1 cellular context compared by ENCODE assay signal in the genomic region with DNA sequence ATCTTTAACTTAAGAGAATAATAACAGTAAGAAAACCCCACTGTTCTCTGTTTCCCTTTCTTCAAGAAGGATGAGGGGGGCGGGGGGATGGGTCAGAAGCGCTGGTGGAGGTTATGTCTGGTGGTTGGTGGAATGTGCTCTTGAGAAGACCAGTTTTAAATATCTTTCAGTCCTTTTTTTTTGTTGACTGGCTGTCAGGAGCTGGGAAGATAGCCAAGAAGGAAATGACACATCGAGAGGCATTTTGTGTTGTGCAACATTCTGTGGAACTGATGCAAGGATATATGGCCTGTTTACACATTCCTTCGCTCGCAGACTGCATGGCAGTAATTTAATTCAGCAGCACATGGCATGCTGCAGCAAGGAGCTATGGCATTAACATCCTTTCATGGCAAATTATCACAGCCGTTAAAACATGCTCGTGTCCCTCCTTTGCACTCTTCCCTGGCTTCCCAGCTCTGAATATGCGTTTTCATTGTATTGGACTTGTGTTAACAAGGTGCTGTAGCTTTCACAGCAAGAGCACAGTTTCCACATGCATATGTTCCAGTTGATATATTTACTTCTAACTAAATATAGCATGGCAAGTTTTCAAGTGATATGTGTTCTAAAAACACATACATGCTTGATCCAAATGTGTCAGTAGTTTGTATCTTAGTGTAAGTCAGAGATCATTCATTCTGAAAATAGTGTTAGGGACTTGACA.
A peak's percentile ranks its signal among the peaks of the same experiment; 100 is the strongest.
TF ChIP-seq lines count a peak whose summit lies in the region.

No MANE protein-coding gene starts in this region.

TF ChIP-seq in HepG2, 621 proteins besides CTCF, POLR2A, EP300 and RAD21 (continued from another document and continues in another):
- TF ChIP-seq, protein P1, sequence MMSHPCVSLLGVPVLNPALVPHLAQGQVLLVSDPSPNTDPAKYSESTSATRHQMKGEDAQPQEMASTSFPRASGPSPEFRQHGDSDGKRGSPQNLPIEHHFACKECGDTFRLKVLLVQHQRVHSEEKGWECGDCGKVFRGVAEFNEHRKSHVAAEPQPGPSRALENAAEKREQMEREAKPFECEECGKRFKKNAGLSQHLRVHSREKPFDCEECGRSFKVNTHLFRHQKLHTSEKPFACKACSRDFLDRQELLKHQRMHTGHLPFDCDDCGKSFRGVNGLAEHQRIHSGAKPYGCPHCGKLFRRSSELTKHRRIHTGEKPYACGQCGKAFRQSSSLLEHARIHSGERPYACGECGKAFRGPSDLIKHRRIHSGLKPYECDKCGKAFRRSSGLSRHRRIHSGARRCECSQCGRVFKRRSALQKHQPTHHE (CRISPR knock-in tag; IDR thresholded peaks at IDR 0.05; ENCODE audit: borderline replicate concordance) = peak; percentile 57; the same call in 1 of the 2 replicates
- TF ChIP-seq MTA1 (CRISPR knock-in tag; IDR thresholded peaks at IDR 0.05; ENCODE audit: borderline replicate concordance) (no peak; the same call in 1 of the 2 replicates), SNAPC2 (CRISPR knock-in tag; IDR thresholded peaks at IDR 0.05) (peak; percentile 57; the same call in 1 of the 2 replicates), PRMT3 (CRISPR knock-in tag; IDR thresholded peaks at IDR 0.05; ENCODE audit: borderline replicate concordance, low read depth) (no peak), CEBPG (CRISPR knock-in tag; IDR thresholded peaks at IDR 0.05) (peak; percentile 100), ADNP (CRISPR knock-in tag; IDR thresholded peaks at IDR 0.05) (no peak), TSC22D2 (CRISPR knock-in tag; IDR thresholded peaks at IDR 0.05; ENCODE audit: borderline replicate concordance) (peak; percentile 68), ZNF282 (IDR thresholded peaks at IDR 0.05; ENCODE audit: partially characterized antibody) (no peak), ZEB1 (IDR thresholded peaks at IDR 0.05; ENCODE audit: insufficient replicate concordance, low read depth) (peak; percentile 48), ZFP1 (CRISPR knock-in tag; IDR thresholded peaks at IDR 0.05) (peak; percentile 96), ETV6 (CRISPR knock-in tag; conservative IDR thresholded peaks at IDR 0.05) (0 out of 2 replicates have a peak, but pooled peaks have one; percentile 81), ZNF562 (CRISPR knock-in tag; IDR thresholded peaks at IDR 0.05; ENCODE audit: borderline replicate concordance) (no peak), ZNF317 (CRISPR knock-in tag; IDR thresholded peaks at IDR 0.05) (peak; percentile 84), ZNF644 (CRISPR knock-in tag; IDR thresholded peaks at IDR 0.05; ENCODE audit: low read depth) (peak; percentile 92), ZC3H13 (CRISPR knock-in tag; IDR thresholded peaks at IDR 0.05) (no peak), NFE2L2 (IDR thresholded peaks at IDR 0.05; ENCODE audit: low read length) (no peak), CREM (IDR thresholded peaks at IDR 0.05) (peak; percentile 67), CREM (CRISPR knock-in tag; IDR thresholded peaks at IDR 0.05) (no peak), FOXK2 (IDR thresholded peaks at IDR 0.05) (peak; percentile 90), SKI (IDR thresholded peaks at IDR 0.05; ENCODE audit: partially characterized antibody) (peak; percentile 79), MEIS2 (CRISPR knock-in tag; IDR thresholded peaks at IDR 0.05) (peak; percentile 100), GATAD2A (CRISPR knock-in tag; IDR thresholded peaks at IDR 0.05) (peak; percentile 99), MIER2 (CRISPR knock-in tag; IDR thresholded peaks at IDR 0.05) (peak; percentile 89), MED1 (CRISPR knock-in tag; IDR thresholded peaks at IDR 0.05) (peak; percentile 95)
- TF ChIP-seq, protein P2, sequence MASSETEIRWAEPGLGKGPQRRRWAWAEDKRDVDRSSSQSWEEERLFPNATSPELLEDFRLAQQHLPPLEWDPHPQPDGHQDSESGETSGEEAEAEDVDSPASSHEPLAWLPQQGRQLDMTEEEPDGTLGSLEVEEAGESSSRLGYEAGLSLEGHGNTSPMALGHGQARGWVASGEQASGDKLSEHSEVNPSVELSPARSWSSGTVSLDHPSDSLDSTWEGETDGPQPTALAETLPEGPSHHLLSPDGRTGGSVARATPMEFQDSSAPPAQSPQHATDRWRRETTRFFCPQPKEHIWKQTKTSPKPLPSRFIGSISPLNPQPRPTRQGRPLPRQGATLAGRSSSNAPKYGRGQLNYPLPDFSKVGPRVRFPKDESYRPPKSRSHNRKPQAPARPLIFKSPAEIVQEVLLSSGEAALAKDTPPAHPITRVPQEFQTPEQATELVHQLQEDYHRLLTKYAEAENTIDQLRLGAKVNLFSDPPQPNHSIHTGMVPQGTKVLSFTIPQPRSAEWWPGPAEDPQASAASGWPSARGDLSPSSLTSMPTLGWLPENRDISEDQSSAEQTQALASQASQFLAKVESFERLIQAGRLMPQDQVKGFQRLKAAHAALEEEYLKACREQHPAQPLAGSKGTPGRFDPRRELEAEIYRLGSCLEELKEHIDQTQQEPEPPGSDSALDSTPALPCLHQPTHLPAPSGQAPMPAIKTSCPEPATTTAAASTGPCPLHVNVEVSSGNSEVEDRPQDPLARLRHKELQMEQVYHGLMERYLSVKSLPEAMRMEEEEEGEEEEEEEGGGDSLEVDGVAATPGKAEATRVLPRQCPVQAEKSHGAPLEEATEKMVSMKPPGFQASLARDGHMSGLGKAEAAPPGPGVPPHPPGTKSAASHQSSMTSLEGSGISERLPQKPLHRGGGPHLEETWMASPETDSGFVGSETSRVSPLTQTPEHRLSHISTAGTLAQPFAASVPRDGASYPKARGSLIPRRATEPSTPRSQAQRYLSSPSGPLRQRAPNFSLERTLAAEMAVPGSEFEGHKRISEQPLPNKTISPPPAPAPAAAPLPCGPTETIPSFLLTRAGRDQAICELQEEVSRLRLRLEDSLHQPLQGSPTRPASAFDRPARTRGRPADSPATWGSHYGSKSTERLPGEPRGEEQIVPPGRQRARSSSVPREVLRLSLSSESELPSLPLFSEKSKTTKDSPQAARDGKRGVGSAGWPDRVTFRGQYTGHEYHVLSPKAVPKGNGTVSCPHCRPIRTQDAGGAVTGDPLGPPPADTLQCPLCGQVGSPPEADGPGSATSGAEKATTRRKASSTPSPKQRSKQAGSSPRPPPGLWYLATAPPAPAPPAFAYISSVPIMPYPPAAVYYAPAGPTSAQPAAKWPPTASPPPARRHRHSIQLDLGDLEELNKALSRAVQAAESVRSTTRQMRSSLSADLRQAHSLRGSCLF (CRISPR knock-in tag; IDR thresholded peaks at IDR 0.05; ENCODE audit: borderline replicate concordance) = 0 out of 2 replicates have a peak, but pooled peaks have one; percentile 45
- TF ChIP-seq, protein P3, sequence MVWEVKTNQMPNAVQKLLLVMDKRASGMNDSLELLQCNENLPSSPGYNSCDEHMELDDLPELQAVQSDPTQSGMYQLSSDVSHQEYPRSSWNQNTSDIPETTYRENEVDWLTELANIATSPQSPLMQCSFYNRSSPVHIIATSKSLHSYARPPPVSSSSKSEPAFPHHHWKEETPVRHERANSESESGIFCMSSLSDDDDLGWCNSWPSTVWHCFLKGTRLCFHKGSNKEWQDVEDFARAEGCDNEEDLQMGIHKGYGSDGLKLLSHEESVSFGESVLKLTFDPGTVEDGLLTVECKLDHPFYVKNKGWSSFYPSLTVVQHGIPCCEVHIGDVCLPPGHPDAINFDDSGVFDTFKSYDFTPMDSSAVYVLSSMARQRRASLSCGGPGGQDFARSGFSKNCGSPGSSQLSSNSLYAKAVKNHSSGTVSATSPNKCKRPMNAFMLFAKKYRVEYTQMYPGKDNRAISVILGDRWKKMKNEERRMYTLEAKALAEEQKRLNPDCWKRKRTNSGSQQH (CRISPR knock-in tag; IDR thresholded peaks at IDR 0.05; ENCODE audit: low read depth) = peak; percentile 93
- TF ChIP-seq, protein P4, sequence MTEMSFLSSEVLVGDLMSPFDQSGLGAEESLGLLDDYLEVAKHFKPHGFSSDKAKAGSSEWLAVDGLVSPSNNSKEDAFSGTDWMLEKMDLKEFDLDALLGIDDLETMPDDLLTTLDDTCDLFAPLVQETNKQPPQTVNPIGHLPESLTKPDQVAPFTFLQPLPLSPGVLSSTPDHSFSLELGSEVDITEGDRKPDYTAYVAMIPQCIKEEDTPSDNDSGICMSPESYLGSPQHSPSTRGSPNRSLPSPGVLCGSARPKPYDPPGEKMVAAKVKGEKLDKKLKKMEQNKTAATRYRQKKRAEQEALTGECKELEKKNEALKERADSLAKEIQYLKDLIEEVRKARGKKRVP (CRISPR knock-in tag; IDR thresholded peaks at IDR 0.05) = peak in 1 of 2 experiments; percentile 99; a peak in 2 of 4 replicates
- TF ChIP-seq, protein P5, sequence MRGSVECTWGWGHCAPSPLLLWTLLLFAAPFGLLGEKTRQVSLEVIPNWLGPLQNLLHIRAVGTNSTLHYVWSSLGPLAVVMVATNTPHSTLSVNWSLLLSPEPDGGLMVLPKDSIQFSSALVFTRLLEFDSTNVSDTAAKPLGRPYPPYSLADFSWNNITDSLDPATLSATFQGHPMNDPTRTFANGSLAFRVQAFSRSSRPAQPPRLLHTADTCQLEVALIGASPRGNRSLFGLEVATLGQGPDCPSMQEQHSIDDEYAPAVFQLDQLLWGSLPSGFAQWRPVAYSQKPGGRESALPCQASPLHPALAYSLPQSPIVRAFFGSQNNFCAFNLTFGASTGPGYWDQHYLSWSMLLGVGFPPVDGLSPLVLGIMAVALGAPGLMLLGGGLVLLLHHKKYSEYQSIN (CRISPR knock-in tag; IDR thresholded peaks at IDR 0.05; ENCODE audit: borderline replicate concordance) = no peak
- TF ChIP-seq, protein P6, sequence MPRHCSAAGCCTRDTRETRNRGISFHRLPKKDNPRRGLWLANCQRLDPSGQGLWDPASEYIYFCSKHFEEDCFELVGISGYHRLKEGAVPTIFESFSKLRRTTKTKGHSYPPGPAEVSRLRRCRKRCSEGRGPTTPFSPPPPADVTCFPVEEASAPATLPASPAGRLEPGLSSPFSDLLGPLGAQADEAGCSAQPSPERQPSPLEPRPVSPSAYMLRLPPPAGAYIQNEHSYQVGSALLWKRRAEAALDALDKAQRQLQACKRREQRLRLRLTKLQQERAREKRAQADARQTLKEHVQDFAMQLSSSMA (CRISPR knock-in tag; IDR thresholded peaks at IDR 0.05) = peak; percentile 74; the same call in 1 of the 2 replicates
- TF ChIP-seq, protein P7, sequence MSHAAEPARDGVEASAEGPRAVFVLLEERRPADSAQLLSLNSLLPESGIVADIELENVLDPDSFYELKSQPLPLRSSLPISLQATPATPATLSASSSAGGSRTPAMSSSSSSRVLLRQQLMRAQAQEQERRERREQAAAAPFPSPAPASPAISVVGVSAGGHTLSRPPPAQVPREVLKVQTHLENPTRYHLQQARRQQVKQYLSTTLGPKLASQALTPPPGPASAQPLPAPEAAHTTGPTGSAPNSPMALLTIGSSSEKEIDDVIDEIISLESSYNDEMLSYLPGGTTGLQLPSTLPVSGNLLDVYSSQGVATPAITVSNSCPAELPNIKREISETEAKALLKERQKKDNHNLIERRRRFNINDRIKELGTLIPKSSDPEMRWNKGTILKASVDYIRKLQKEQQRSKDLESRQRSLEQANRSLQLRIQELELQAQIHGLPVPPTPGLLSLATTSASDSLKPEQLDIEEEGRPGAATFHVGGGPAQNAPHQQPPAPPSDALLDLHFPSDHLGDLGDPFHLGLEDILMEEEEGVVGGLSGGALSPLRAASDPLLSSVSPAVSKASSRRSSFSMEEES (CRISPR knock-in tag; IDR thresholded peaks at IDR 0.05) = peak; percentile 87
- TF ChIP-seq, protein P8, sequence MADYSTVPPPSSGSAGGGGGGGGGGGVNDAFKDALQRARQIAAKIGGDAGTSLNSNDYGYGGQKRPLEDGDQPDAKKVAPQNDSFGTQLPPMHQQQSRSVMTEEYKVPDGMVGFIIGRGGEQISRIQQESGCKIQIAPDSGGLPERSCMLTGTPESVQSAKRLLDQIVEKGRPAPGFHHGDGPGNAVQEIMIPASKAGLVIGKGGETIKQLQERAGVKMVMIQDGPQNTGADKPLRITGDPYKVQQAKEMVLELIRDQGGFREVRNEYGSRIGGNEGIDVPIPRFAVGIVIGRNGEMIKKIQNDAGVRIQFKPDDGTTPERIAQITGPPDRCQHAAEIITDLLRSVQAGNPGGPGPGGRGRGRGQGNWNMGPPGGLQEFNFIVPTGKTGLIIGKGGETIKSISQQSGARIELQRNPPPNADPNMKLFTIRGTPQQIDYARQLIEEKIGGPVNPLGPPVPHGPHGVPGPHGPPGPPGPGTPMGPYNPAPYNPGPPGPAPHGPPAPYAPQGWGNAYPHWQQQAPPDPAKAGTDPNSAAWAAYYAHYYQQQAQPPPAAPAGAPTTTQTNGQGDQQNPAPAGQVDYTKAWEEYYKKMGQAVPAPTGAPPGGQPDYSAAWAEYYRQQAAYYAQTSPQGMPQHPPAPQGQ (CRISPR knock-in tag; IDR thresholded peaks at IDR 0.05; ENCODE audit: borderline replicate concordance) = 0 out of 2 replicates have a peak, but pooled peaks have one; percentile 72
- TF ChIP-seq, protein P9, sequence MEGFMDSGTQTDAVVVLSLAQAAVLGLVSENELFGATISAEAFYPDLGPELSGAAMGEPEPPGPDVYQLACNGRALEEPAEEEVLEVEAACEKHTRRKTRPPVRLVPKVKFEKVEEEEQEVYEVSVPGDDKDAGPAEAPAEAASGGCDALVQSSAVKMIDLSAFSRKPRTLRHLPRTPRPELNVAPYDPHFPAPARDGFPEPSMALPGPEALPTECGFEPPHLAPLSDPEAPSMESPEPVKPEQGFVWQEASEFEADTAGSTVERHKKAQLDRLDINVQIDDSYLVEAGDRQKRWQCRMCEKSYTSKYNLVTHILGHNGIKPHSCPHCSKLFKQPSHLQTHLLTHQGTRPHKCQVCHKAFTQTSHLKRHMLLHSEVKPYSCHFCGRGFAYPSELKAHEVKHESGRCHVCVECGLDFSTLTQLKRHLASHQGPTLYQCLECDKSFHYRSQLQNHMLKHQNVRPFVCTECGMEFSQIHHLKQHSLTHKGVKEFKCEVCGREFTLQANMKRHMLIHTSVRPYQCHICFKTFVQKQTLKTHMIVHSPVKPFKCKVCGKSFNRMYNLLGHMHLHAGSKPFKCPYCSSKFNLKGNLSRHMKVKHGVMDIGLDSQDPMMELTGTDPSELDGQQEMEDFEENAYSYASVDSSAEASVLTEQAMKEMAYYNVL (CRISPR knock-in tag; IDR thresholded peaks at IDR 0.05; ENCODE audit: borderline replicate concordance) = peak; percentile 95
- TF ChIP-seq, protein P10, sequence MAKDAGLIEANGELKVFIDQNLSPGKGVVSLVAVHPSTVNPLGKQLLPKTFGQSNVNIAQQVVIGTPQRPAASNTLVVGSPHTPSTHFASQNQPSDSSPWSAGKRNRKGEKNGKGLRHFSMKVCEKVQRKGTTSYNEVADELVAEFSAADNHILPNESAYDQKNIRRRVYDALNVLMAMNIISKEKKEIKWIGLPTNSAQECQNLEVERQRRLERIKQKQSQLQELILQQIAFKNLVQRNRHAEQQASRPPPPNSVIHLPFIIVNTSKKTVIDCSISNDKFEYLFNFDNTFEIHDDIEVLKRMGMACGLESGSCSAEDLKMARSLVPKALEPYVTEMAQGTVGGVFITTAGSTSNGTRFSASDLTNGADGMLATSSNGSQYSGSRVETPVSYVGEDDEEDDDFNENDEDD (CRISPR knock-in tag; IDR thresholded peaks at IDR 0.05; ENCODE audit: borderline replicate concordance) = peak; percentile 77; the same call in 1 of the 2 replicates
- TF ChIP-seq, protein P11, sequence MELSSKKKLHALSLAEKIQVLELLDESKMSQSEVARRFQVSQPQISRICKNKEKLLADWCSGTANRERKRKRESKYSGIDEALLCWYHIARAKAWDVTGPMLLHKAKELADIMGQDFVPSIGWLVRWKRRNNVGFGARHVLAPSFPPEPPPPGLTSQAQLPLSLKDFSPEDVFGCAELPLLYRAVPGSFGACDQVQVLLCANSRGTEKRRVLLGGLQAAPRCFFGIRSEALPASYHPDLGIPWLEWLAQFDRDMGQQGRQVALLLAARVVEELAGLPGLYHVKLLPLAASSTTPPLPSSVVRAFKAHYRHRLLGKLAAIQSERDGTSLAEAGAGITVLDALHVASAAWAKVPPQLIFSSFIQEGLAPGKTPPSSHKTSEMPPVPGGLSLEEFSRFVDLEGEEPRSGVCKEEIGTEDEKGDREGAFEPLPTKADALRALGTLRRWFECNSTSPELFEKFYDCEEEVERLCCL (CRISPR knock-in tag; IDR thresholded peaks at IDR 0.05; ENCODE audit: borderline replicate concordance) = no peak
